Comparison of ENCODE assay signal across 17 cellular contexts in the genomic region with DNA sequence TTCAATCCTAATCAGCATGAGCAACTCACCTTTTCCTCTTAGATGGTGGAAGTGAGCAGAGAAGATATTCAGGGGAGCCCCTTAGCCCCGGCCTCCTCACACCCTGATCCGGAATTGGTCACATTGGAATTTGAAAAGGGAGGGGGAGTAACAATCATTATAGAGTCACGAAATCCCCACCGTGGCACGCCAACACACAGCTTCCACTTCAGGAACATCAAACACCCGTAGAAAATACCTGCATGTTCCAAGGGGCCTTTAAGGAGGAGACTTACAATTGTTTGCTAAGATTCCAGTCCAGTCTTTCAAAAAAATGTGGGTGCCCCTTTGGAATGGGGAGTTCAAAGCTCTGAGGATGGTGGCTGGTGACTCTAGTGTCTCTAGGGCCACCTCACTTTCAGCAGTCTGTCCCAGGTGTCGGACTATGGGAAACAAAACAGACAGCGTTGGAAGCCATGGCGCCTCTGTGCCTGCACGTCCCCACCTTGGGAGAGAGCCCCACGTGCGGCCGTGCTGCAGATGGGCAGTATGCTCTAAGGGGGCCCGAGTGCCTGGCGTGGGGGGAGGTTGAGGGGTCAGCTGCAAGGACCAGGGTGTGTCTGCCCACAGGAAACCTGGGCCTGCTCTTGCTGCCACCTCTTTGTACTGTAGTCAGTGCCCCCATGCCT. TPM values are rescaled to one million over a fixed set of nuclear protein-coding genes. Genes with fewer than 3 reads are reported as not detected.
A peak's percentile ranks its signal among the peaks of the same experiment; 100 is the strongest.
DNase-seq lines count a peak whose midpoint lies in the region; ATAC-seq and TF ChIP-seq lines count a peak whose summit lies in the region.
"Had no signal": no experiment of that assay in that cellular context is flagged by ENCODE, and none has a peak within 500 bp of the region (broad histone marks: within the 10 kb centered on the region; RNA-seq: fewer than 3 reads in every experiment).

No MANE protein-coding gene starts in this region.

- intact Hi-C loops in transverse colon (cut with DNase I; ENCODE audit: low total_unique reads) = no loop called here

- H3K27ac ChIP-seq in transverse colon = peak overlapping the region; percentile 64 to 74 (median 68)
- H3K27ac ChIP-seq in endodermal cell (ENCODE audit: low read depth, low read length) = no peak overlapping the region
- H3K27ac ChIP-seq in RWPE1 = no peak overlapping the region
- H3K27ac ChIP-seq: cardiac muscle cell had no signal

- H3K9me3 ChIP-seq in transverse colon (no peaks in the 10 kb centered on the region), endodermal cell (ENCODE audit: control insufficient read depth, low read length) (no peaks in the 10 kb centered on the region)

- H3K27ac Mint-ChIP-seq in activated naive CD8-positive, alpha-beta T cell treated with anti-CD3 and anti-CD28 coated beads, Interleukin-2, amount 50 U/mL, for 24 hours = no peak overlapping the region
- no peak overlapping the region for H3K27ac Mint-ChIP-seq in activated naive CD8-positive, alpha-beta T cell treated with anti-CD3 and anti-CD28 coated beads for 36 hours
- peak overlapping the region; percentile 81 to 83 for H3K27ac Mint-ChIP-seq in natural killer cell treated with Interleukin-12 subunit alpha and Interleukin-12 subunit beta and Interleukin-15 and Interleukin-18, amount 100 ng/mL, for 72 hours
- H3K27ac Mint-ChIP-seq in endodermal cell = no peak overlapping the region

- H3K4me1 Mint-ChIP-seq in activated naive CD8-positive, alpha-beta T cell treated with anti-CD3 and anti-CD28 coated beads, Interleukin-2, amount 50 U/mL, for 24 hours = peaks cover 1% of the 10 kb centered on the region
- peaks cover 5% of the 10 kb centered on the region for H3K4me1 Mint-ChIP-seq in activated naive CD8-positive, alpha-beta T cell treated with anti-CD3 and anti-CD28 coated beads for 36 hours
- peaks cover 52 to 56% of the 10 kb centered on the region in 2 donors for H3K4me1 Mint-ChIP-seq in natural killer cell treated with Interleukin-12 subunit alpha and Interleukin-12 subunit beta and Interleukin-15 and Interleukin-18, amount 100 ng/mL, for 72 hours (ENCODE audit: low read depth in 2 of 2)
- peaks cover 8% of the 10 kb centered on the region for H3K4me1 Mint-ChIP-seq in endodermal cell

- no peaks in the 10 kb centered on the region for H3K27me3 ChIP-seq in transverse colon
- no peaks in the 10 kb centered on the region for H3K27me3 ChIP-seq in endodermal cell (ENCODE audit: control insufficient read depth, insufficient read depth, low read length, poor library complexity, severe bottlenecking)
- H3K27me3 ChIP-seq: cardiac muscle cell had no signal

- CTCF ChIA-PET in RWPE1 (lab: Yijun Ruan, JAX) = interaction anchor here (0.6 kb wide), 2 partner anchors 10 to 1871 kb away, joined by 3 read pairs; no protein-coding TSS in a partner anchor

- TF ChIP-seq POLR2A in transverse colon (IDR thresholded peaks at IDR 0.05) = no peak

- H3K36me3 ChIP-seq in transverse colon (no peaks in the 10 kb centered on the region), endodermal cell (ENCODE audit: control insufficient read depth, insufficient read depth, low read length) (no peaks in the 10 kb centered on the region)
- H3K36me3 ChIP-seq: cardiac muscle cell had no signal

- in situ Hi-C loops in transverse colon (cut with MboI; ENCODE audit: low pct_ligation_motif_present in 1 of 4, low pct_unique_long_range_greater_than_20kb in 1 of 4, low sequenced_read_pairs in 3 of 4) = no loop called here

- no peak overlapping the region for H3K4me3 Mint-ChIP-seq in activated naive CD8-positive, alpha-beta T cell treated with anti-CD3 and anti-CD28 coated beads, Interleukin-2, amount 50 U/mL, for 24 hours
- H3K4me3 Mint-ChIP-seq in activated naive CD8-positive, alpha-beta T cell treated with anti-CD3 and anti-CD28 coated beads for 36 hours = no peak overlapping the region
- peak overlapping the region; percentile 81 for H3K4me3 Mint-ChIP-seq in natural killer cell treated with Interleukin-12 subunit alpha and Interleukin-12 subunit beta and Interleukin-15 and Interleukin-18, amount 100 ng/mL, for 72 hours
- H3K4me3 Mint-ChIP-seq in endodermal cell = no peak overlapping the region

- DNase-seq in activated naive CD8-positive, alpha-beta T cell treated with anti-CD3 and anti-CD28 coated beads, Interleukin-2, amount 50 U/mL, for 24 hours = no peak
- DNase-seq in activated naive CD8-positive, alpha-beta T cell treated with anti-CD3 and anti-CD28 coated beads for 36 hours = no peak
- DNase-seq in dermis blood vessel endothelial cell = peak; percentile 61
- no peak for DNase-seq in natural killer cell treated with Interleukin-12 subunit alpha and Interleukin-12 subunit beta and Interleukin-15 and Interleukin-18, amount 100 ng/mL, for 72 hours (ENCODE audit: low spot score)
- DNase-seq in transverse colon = no peak
- DNase-seq in endodermal cell = no peak
- no peak for DNase-seq in RWPE1 (ENCODE audit: low spot score)
- DNase-seq in DMS53 (lab: John Stamatoyannopoulos, UW) = no peak
- DNase-seq: ACHN; activated CD4-positive, alpha-beta T cell treated with anti-CD3 and anti-CD28 coated beads, Interleukin-2, amount 50 U/mL, for 48 hours; activated gamma-delta T cell; NCI-H1436; T1000; trophoblast cell had no signal

- no peak for TF ChIP-seq CTCF in transverse colon (IDR thresholded peaks at IDR 0.05)
- no peak for TF ChIP-seq CTCF in endodermal cell (conservative IDR thresholded peaks at IDR 0.05)
- no peak for TF ChIP-seq CTCF in RWPE1 (conservative IDR thresholded peaks at IDR 0.05; ENCODE audit: low read depth)

- no peaks in the 10 kb centered on the region for H3K36me3 Mint-ChIP-seq in activated naive CD8-positive, alpha-beta T cell treated with anti-CD3 and anti-CD28 coated beads, Interleukin-2, amount 50 U/mL, for 24 hours (ENCODE audit: low read depth)
- H3K36me3 Mint-ChIP-seq in activated naive CD8-positive, alpha-beta T cell treated with anti-CD3 and anti-CD28 coated beads for 36 hours = no peaks in the 10 kb centered on the region
- H3K36me3 Mint-ChIP-seq in natural killer cell treated with Interleukin-12 subunit alpha and Interleukin-12 subunit beta and Interleukin-15 and Interleukin-18, amount 100 ng/mL, for 72 hours = no peaks in the 10 kb centered on the region
- H3K36me3 Mint-ChIP-seq in endodermal cell (ENCODE audit: low read depth) = no peaks in the 10 kb centered on the region

- peak overlapping the region in 3 of 4 donors; percentile 3 to 12 (median 6) for H3K4me3 ChIP-seq in transverse colon
- no peak overlapping the region for H3K4me3 ChIP-seq in endodermal cell (ENCODE audit: low read length)
- H3K4me3 ChIP-seq: cardiac muscle cell had no signal

- no peaks in the 10 kb centered on the region for H3K27me3 Mint-ChIP-seq in activated naive CD8-positive, alpha-beta T cell treated with anti-CD3 and anti-CD28 coated beads, Interleukin-2, amount 50 U/mL, for 24 hours
- no peaks in the 10 kb centered on the region for H3K27me3 Mint-ChIP-seq in activated naive CD8-positive, alpha-beta T cell treated with anti-CD3 and anti-CD28 coated beads for 36 hours
- peaks cover 0 to 2% of the 10 kb centered on the region in 2 donors for H3K27me3 Mint-ChIP-seq in natural killer cell treated with Interleukin-12 subunit alpha and Interleukin-12 subunit beta and Interleukin-15 and Interleukin-18, amount 100 ng/mL, for 72 hours
- H3K27me3 Mint-ChIP-seq in endodermal cell (ENCODE audit: insufficient read depth) = no peaks in the 10 kb centered on the region

- WGBS in transverse colon (ENCODE audit: low coverage in 1 of 2), 2 donors = 30 to 85% methylated on average over 3 to 15 of the region's 15 CpGs
- 67 to 96% methylated on average over 3 to 14 of the region's 15 CpGs for WGBS in endodermal cell (ENCODE audit: insufficient coverage in 1 of 2, insufficient read length in 1 of 2), 2 experiments

- H3K4me1 ChIP-seq in transverse colon (no peaks in the 10 kb centered on the region), endodermal cell (ENCODE audit: control insufficient read depth, insufficient read depth, low read length) (peaks cover 3% of the 10 kb centered on the region)

- H3K9ac ChIP-seq in endodermal cell (ENCODE audit: extremely low read depth, low read length, poor library complexity, severe bottlenecking) = no peak overlapping the region

- peak; percentile 12 for ATAC-seq in activated naive CD8-positive, alpha-beta T cell treated with anti-CD3 and anti-CD28 coated beads, Interleukin-2, amount 50 U/mL, for 24 hours
- no peak for ATAC-seq in natural killer cell treated with Interleukin-12 subunit alpha and Interleukin-12 subunit beta and Interleukin-15 and Interleukin-18, amount 100 ng/mL, for 72 hours
- ATAC-seq: Panc1 had no signal

- no peaks in the 10 kb centered on the region for H3K9me3 Mint-ChIP-seq in activated naive CD8-positive, alpha-beta T cell treated with anti-CD3 and anti-CD28 coated beads, Interleukin-2, amount 50 U/mL, for 24 hours
- no peaks in the 10 kb centered on the region for H3K9me3 Mint-ChIP-seq in activated naive CD8-positive, alpha-beta T cell treated with anti-CD3 and anti-CD28 coated beads for 36 hours
- H3K9me3 Mint-ChIP-seq in natural killer cell treated with Interleukin-12 subunit alpha and Interleukin-12 subunit beta and Interleukin-15 and Interleukin-18, amount 100 ng/mL, for 72 hours = no peaks in the 10 kb centered on the region
- H3K9me3 Mint-ChIP-seq in endodermal cell = no peaks in the 10 kb centered on the region

- POLR2A ChIA-PET in RWPE1 (lab: Yijun Ruan, JAX; ENCODE audit: low non-redundant PET) = no interaction called here

- no peak for TF ChIP-seq EP300 in transverse colon (IDR thresholded peaks at IDR 0.05; ENCODE audit: low read depth)

RNA-seq across cellular contexts. Expression of a gene that starts 2.4 kb away (rescaled TPM):
- total RNA-seq in activated naive CD8-positive, alpha-beta T cell treated with anti-CD3 and anti-CD28 coated beads for 36 hours = under 1 TPM; 0.04 to 0.08 TPM
- 361 and 441 TPM in 2 replicates for total RNA-seq in dermis blood vessel endothelial cell
- total RNA-seq in natural killer cell treated with Interleukin-12 subunit alpha and Interleukin-12 subunit beta and Interleukin-15 and Interleukin-18, amount 100 ng/mL, for 72 hours = 10 to 100 TPM; 13.7 to 16.8 TPM
- total RNA-seq in transverse colon = 10 to 100 TPM in 1 of 4 donors, 1 to 10 TPM in 3; 6.3 to 14.3 (median 7.9) TPM
- under 1 TPM in 1 of 2 donors, not detected in 1; 0.04 TPM for total RNA-seq in endodermal cell
- polyA plus RNA-seq in endodermal cell (2013, experiment 1 of 2) = 0.07 TPM
- 0.04 TPM for polyA plus RNA-seq in endodermal cell (2013, experiment 2 of 2)
- total RNA-seq: NCI-H460 had no signal

RNA-seq across cellular contexts. Expression of a gene that starts 34.2 kb away (rescaled TPM):
- not detected for total RNA-seq in activated naive CD8-positive, alpha-beta T cell treated with anti-CD3 and anti-CD28 coated beads for 36 hours
- 33.4 and 34.0 TPM in 2 replicates for total RNA-seq in dermis blood vessel endothelial cell
- total RNA-seq in natural killer cell treated with Interleukin-12 subunit alpha and Interleukin-12 subunit beta and Interleukin-15 and Interleukin-18, amount 100 ng/mL, for 72 hours = under 1 TPM; 0.12 to 0.33 TPM
- total RNA-seq in transverse colon = 10 to 100 TPM in 3 of 4 donors, 1 to 10 TPM in 1; 7.8 to 30.3 (median 18.6) TPM
- total RNA-seq in endodermal cell = 1 to 10 TPM; 1.2 to 2.0 TPM
- polyA plus RNA-seq in endodermal cell (2013, experiment 1 of 2) = 0.68 TPM
- 0.75 TPM for polyA plus RNA-seq in endodermal cell (2013, experiment 2 of 2)

RNA-seq across cellular contexts. Expression of a gene that starts 48.6 kb away (rescaled TPM):
- total RNA-seq in activated naive CD8-positive, alpha-beta T cell treated with anti-CD3 and anti-CD28 coated beads for 36 hours = not detected
- total RNA-seq in dermis blood vessel endothelial cell (not detected in 2 replicates), transverse colon (not detected), endodermal cell (under 1 TPM in 1 of 2 donors, not detected in 1; 0.40 TPM)
- not detected for total RNA-seq in natural killer cell treated with Interleukin-12 subunit alpha and Interleukin-12 subunit beta and Interleukin-15 and Interleukin-18, amount 100 ng/mL, for 72 hours
- not detected for polyA plus RNA-seq in endodermal cell (2013, experiment 1 of 2)
- not detected for polyA plus RNA-seq in endodermal cell (2013, experiment 2 of 2)
- total RNA-seq: cardiac muscle cell, NCI-H460 had no signal
- polyA plus RNA-seq: cardiac muscle cell had no signal

Comparison
In these comparisons a context has a peak if more than half of its experiments do, and no peak if none do; other contexts are left out.
1. H3K27ac Mint-ChIP-seq: peak in natural killer cell treated with Interleukin-12 subunit alpha and Interleukin-12 subunit beta and Interleukin-15 and Interleukin-18, amount 100 ng/mL, for 72 hours (2 of 2); none in activated naive CD8-positive, alpha-beta T cell treated with anti-CD3 and anti-CD28 coated beads, Interleukin-2, amount 50 U/mL, for 24 hours (single experiment), activated naive CD8-positive, alpha-beta T cell treated with anti-CD3 and anti-CD28 coated beads for 36 hours (single experiment) and endodermal cell (single experiment).
2. H3K27ac ChIP-seq: peak in transverse colon (4 of 4); none in endodermal cell (single experiment) and RWPE1 (single experiment).
3. RNA of a gene that starts 2.4 kb away (total RNA-seq): 361 to 441 TPM in dermis blood vessel endothelial cell; 13.7 to 16.8 TPM in natural killer cell treated with Interleukin-12 subunit alpha and Interleukin-12 subunit beta and Interleukin-15 and Interleukin-18, amount 100 ng/mL, for 72 hours, 6.3 to 14.3 TPM in transverse colon, 0.04 to 0.08 TPM in activated naive CD8-positive, alpha-beta T cell treated with anti-CD3 and anti-CD28 coated beads for 36 hours and 0.04 TPM in endodermal cell; every median in the first group is over 10 times any median in the second.